ENCODE assay signal across 17 cellular contexts in the genomic region with DNA sequence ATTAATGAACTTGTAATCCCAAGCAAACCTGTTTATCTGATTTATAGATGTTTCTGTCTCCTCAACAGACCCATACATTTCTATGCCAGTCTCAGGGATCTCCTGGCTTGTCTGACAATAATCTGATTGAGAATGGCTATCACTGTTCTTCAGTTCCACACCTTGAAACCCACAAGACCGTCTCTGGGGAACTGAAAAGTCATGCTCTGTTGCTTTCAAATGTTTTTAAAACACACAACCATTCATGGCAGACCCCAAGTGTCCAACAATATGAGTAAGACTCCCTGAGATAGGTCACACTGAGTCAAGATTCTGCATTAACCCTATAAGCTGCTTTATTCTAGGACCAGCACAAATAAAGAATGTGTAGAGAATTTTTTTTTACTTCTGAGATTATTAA.
DNase-seq lines count a peak whose midpoint lies in the region; ATAC-seq and TF ChIP-seq lines count a peak whose summit lies in the region.
"Had no signal": no experiment of that assay in that cellular context is flagged by ENCODE, and none has a peak within 500 bp of the region (broad histone marks: within the 10 kb centered on the region; RNA-seq: fewer than 3 reads in every experiment).

No MANE protein-coding gene starts in this region.

- H3K9ac ChIP-seq in MM.1S (ENCODE audit: low read length), result no peak overlapping the region

- H3K4me1 Mint-ChIP-seq in activated CD8-positive, alpha-beta T cell treated with anti-CD3 and anti-CD28 coated beads for 36 hours (ENCODE audit: low read depth), result no peaks in the 10 kb centered on the region
- H3K4me1 Mint-ChIP-seq: activated naive CD4-positive, alpha-beta T cell treated with anti-CD3 and anti-CD28 coated beads, Interleukin-2, amount 10 ng/mL, durations not matched to agents 7 days and 5 days; CD4-positive, CD25-positive, alpha-beta regulatory T cell; H9 had no signal

- H3F3A ChIP-seq in MM.1S (ENCODE audit: insufficient read depth, low read length), result no peaks in the 10 kb centered on the region

- H3K27me3 Mint-ChIP-seq in activated CD8-positive, alpha-beta T cell treated with anti-CD3 and anti-CD28 coated beads for 36 hours, result peaks cover 4% of the 10 kb centered on the region
- H3K27me3 Mint-ChIP-seq: activated naive CD4-positive, alpha-beta T cell treated with anti-CD3 and anti-CD28 coated beads, Interleukin-2, amount 10 ng/mL, durations not matched to agents 7 days and 5 days; CD4-positive, CD25-positive, alpha-beta regulatory T cell had no signal

- TF ChIP-seq CTCF in MM.1S (IDR thresholded peaks at IDR 0.05; ENCODE audit: low read length), result no peak
- no peak for TF ChIP-seq CTCF in activated CD8-positive, alpha-beta T cell treated with anti-CD3 and anti-CD28 coated beads for 36 hours (IDR thresholded peaks at IDR 0.05)

- H3K27me3 ChIP-seq in MM.1S (replicated peaks; ENCODE audit: insufficient read depth, low read length), result no peaks in the 10 kb centered on the region
- H3K27me3 ChIP-seq: pancreas, transverse colon had no signal

- H3K9me3 Mint-ChIP-seq in activated CD8-positive, alpha-beta T cell treated with anti-CD3 and anti-CD28 coated beads for 36 hours, result no peaks in the 10 kb centered on the region
- H3K9me3 Mint-ChIP-seq: activated naive CD4-positive, alpha-beta T cell treated with anti-CD3 and anti-CD28 coated beads, Interleukin-2, amount 10 ng/mL, durations not matched to agents 7 days and 5 days; H9 had no signal

- peak overlapping the region; percentile 28; the same call in 1 of the 2 replicates for H3K27ac ChIP-seq in MM.1S (ENCODE audit: low read length)
- H3K27ac ChIP-seq: pancreas, transverse colon had no signal

- H3K9me3 ChIP-seq in MM.1S (replicated peaks; ENCODE audit: insufficient read depth, low read length), result no peaks in the 10 kb centered on the region
- H3K9me3 ChIP-seq: pancreas, transverse colon had no signal

- no peaks in the 10 kb centered on the region for H4K20me1 ChIP-seq in MM.1S (ENCODE audit: insufficient read depth, low read length)

- no peaks in the 10 kb centered on the region for H3K36me3 Mint-ChIP-seq in activated CD8-positive, alpha-beta T cell treated with anti-CD3 and anti-CD28 coated beads for 36 hours (ENCODE audit: low read depth)
- H3K36me3 Mint-ChIP-seq: activated naive CD4-positive, alpha-beta T cell treated with anti-CD3 and anti-CD28 coated beads, Interleukin-2, amount 10 ng/mL, durations not matched to agents 7 days and 5 days; CD4-positive, CD25-positive, alpha-beta regulatory T cell had no signal

- intact Hi-C loops in activated CD8-positive, alpha-beta T cell treated with anti-CD3 and anti-CD28 coated beads for 36 hours (cut with micrococcal nuclease), result no loop called here

- H3K36me3 ChIP-seq in MM.1S (replicated peaks; ENCODE audit: insufficient read depth, low read length), result no peaks in the 10 kb centered on the region
- H3K36me3 ChIP-seq: pancreas, transverse colon had no signal

- H3K4me3 Mint-ChIP-seq in activated CD8-positive, alpha-beta T cell treated with anti-CD3 and anti-CD28 coated beads for 36 hours, result no peak overlapping the region
- H3K4me3 Mint-ChIP-seq: activated naive CD4-positive, alpha-beta T cell treated with anti-CD3 and anti-CD28 coated beads, Interleukin-2, amount 10 ng/mL, durations not matched to agents 7 days and 5 days; CD4-positive, CD25-positive, alpha-beta regulatory T cell; H9 had no signal

- H3K9me2 ChIP-seq in MM.1S (replicated peaks; ENCODE audit: insufficient read depth, low read length), result no peaks in the 10 kb centered on the region

- no peaks in the 10 kb centered on the region for H3K79me2 ChIP-seq in MM.1S (ENCODE audit: low read length)

- peaks cover 12% of the 10 kb centered on the region for H3K4me1 ChIP-seq in MM.1S (ENCODE audit: low read length)
- H3K4me1 ChIP-seq: pancreas, transverse colon had no signal

- H3K4me3 ChIP-seq in MM.1S (ENCODE audit: low read length), result no peak overlapping the region
- H3K4me3 ChIP-seq: pancreas, transverse colon had no signal

- no peak overlapping the region for H3K27ac Mint-ChIP-seq in activated CD8-positive, alpha-beta T cell treated with anti-CD3 and anti-CD28 coated beads for 36 hours
- H3K27ac Mint-ChIP-seq: activated naive CD4-positive, alpha-beta T cell treated with anti-CD3 and anti-CD28 coated beads, Interleukin-2, amount 10 ng/mL, durations not matched to agents 7 days and 5 days; CD4-positive, CD25-positive, alpha-beta regulatory T cell; H9 had no signal

- POLR2A ChIA-PET in activated CD8-positive, alpha-beta T cell treated with anti-CD3 and anti-CD28 coated beads for 36 hours (lab: Charles Lee), result no interaction called here

- no peak for DNase-seq in MM.1S
- DNase-seq in activated CD8-positive, alpha-beta T cell treated with anti-CD3 and anti-CD28 coated beads for 36 hours, result no peak
- DNase-seq in left lobe of liver (ENCODE audit: low spot score), result no peak
- no peak for DNase-seq in mucosa of gallbladder (ENCODE audit: low spot score)
- DNase-seq in activated CD4-positive, alpha-beta T cell treated with anti-CD3 and anti-CD28 coated beads, Interleukin-2, amount 50 U/mL, for 1 hour, result no peak
- DNase-seq: activated naive CD4-positive, alpha-beta T cell treated with anti-CD3 and anti-CD28 coated beads, Interleukin-2, amount 10 ng/mL, durations not matched to agents 7 days and 5 days; CD4-positive, CD25-positive, alpha-beta regulatory T cell; H9; NCI-H446; pancreas; RPMI8226; stimulated activated CD4-positive, alpha-beta T cell treated with anti-CD3 and anti-CD28 coated beads, Interleukin-12 subunit alpha, Interleukin-12 subunit beta, amount 100 ng/mL, for 4 hours; T-helper 2 cell; transverse colon had no signal

- peak; percentile 88 for ATAC-seq in GM18867 (IDR thresholded peaks at IDR 0.05; ENCODE audit: unreplicated experiment)
- ATAC-seq in GM19467 (IDR thresholded peaks at IDR 0.05; ENCODE audit: unreplicated experiment), result peak; percentile 68
- peak; percentile 93 for ATAC-seq in HG02870 (IDR thresholded peaks at IDR 0.05; ENCODE audit: unreplicated experiment)
- ATAC-seq in activated CD8-positive, alpha-beta T cell treated with anti-CD3 and anti-CD28 coated beads for 36 hours, result no peak
- ATAC-seq in left lobe of liver, result no peak
- ATAC-seq: pancreas had no signal

- peak overlapping the region; percentile 36; the same call in 1 of the 2 replicates for H3K4me2 ChIP-seq in MM.1S (ENCODE audit: low read depth, low read length)

- CTCF ChIA-PET in activated CD8-positive, alpha-beta T cell treated with anti-CD3 and anti-CD28 coated beads for 36 hours (lab: Charles Lee), result no interaction called here

- H2AFZ ChIP-seq in MM.1S (ENCODE audit: low read length), result no peak overlapping the region

Comparison
In these comparisons a context has a peak if more than half of its experiments do, and no peak if none do; other contexts are left out.
1. ATAC-seq: peak in GM18867 (single experiment), GM19467 (single experiment) and HG02870 (single experiment); none in activated CD8-positive, alpha-beta T cell treated with anti-CD3 and anti-CD28 coated beads for 36 hours (single experiment) and left lobe of liver (single experiment).